Comparison of ENCODE assay signal across 17 cellular contexts in genomic region chr6:96649926-96650325, GRCh38.
DNase-seq lines count a peak whose midpoint lies in the region; ATAC-seq and TF ChIP-seq lines count a peak whose summit lies in the region.
"Had no signal": no experiment of that assay in that cellular context is flagged by ENCODE, and none has a peak within 500 bp of the region (broad histone marks: within the 10 kb centered on the region; RNA-seq: fewer than 3 reads in every experiment).

No MANE protein-coding gene starts in this region.

- no peaks in the 10 kb centered on the region for H3K79me1 ChIP-seq in mesenchymal stem cell (replicated peaks; ENCODE audit: low read length, poor library complexity, severe bottlenecking)

- H2AK5ac ChIP-seq in mesenchymal stem cell (ENCODE audit: low read length, severe bottlenecking), result no peak overlapping the region

- H2AFZ ChIP-seq in mesenchymal stem cell (ENCODE audit: low read depth, low read length), result no peak overlapping the region
- H2AFZ ChIP-seq: GM23248 had no signal

- no peak overlapping the region for H3K27ac ChIP-seq in WERI-Rb-1
- H3K27ac ChIP-seq in heart right ventricle, result no peak overlapping the region
- H3K27ac ChIP-seq in mesenchymal stem cell (ENCODE audit: low read length, poor library complexity, severe bottlenecking), result no peak overlapping the region
- H3K27ac ChIP-seq: brain microvascular endothelial cell, GM23248, left ventricle myocardium inferior, Peyer's patch had no signal

- H3K27me3 ChIP-seq in WERI-Rb-1 (ENCODE audit: insufficient read depth, low read depth, severe bottlenecking), result no peaks in the 10 kb centered on the region
- H3K27me3 ChIP-seq in heart right ventricle, result peaks cover 0 to 8% (median 0%) of the 10 kb centered on the region in 7 donors
- no peaks in the 10 kb centered on the region for H3K27me3 ChIP-seq in mesenchymal stem cell (ENCODE audit: control insufficient read depth in 1 of 2, insufficient read depth in 1 of 2, low read length in 2 of 2)
- H3K27me3 ChIP-seq: brain microvascular endothelial cell, Peyer's patch had no signal

- no peak overlapping the region for H2BK12ac ChIP-seq in mesenchymal stem cell (ENCODE audit: low read length in 2 of 2)

- no peak overlapping the region for H4K91ac ChIP-seq in mesenchymal stem cell (ENCODE audit: low read length)

- no peak overlapping the region for H3K9ac ChIP-seq in mesenchymal stem cell (ENCODE audit: low read length)
- H3K9ac ChIP-seq: GM23248 had no signal

- no peak for DNase-seq in GDM1 (lab: John Stamatoyannopoulos, UW)
- no peak for DNase-seq in WERI-Rb-1
- no peak for DNase-seq in heart right ventricle
- DNase-seq in mesenchymal stem cell, result no peak
- DNase-seq: activated naive CD4-positive, alpha-beta T cell treated with anti-CD3 and anti-CD28 coated beads, Interleukin-2, amount 50 U/mL, for 16 hours; brain microvascular endothelial cell; GM23248; left ventricle myocardium inferior; naive B cell; NCI-H510A; Peyer's patch; stimulated activated CD8-positive, alpha-beta memory T cell treated with anti-CD3 and anti-CD28 coated beads, Interleukin-4, amount 100 ng/mL, for 48 hours had no signal

- H3K4ac ChIP-seq in mesenchymal stem cell (ENCODE audit: low read depth in 1 of 2, low read length in 2 of 2), result no peak overlapping the region

- H3K36me3 ChIP-seq in WERI-Rb-1 (no peaks in the 10 kb centered on the region), heart right ventricle (no peaks in the 10 kb centered on the region), mesenchymal stem cell (ENCODE audit: control insufficient read depth in 1 of 2, insufficient read depth in 2 of 2, low read depth in 1 of 2, low read length in 2 of 2) (no peaks in the 10 kb centered on the region)
- H3K36me3 ChIP-seq: brain microvascular endothelial cell, left ventricle myocardium inferior, Peyer's patch had no signal

- WGBS in heart right ventricle, 2 donors, result 68 to 81% methylated on average over 3 of the region's 3 CpGs
- WGBS in mesenchymal stem cell, result no CpG with 5 or more reads among the region's 3 CpGs

- H3K4me2 ChIP-seq in mesenchymal stem cell (ENCODE audit: low read length, poor library complexity, severe bottlenecking), result no peak overlapping the region

- H2BK120ac ChIP-seq in mesenchymal stem cell (ENCODE audit: low read depth, low read length), result no peak overlapping the region

- TF ChIP-seq CTCF in WERI-Rb-1 (IDR thresholded peaks at IDR 0.05; ENCODE audit: low read depth, low read length) (no peak), heart right ventricle (IDR thresholded peaks at IDR 0.05) (no peak)

- peaks cover 0 to 4% (median 0%) of the 10 kb centered on the region in 9 donors for H3K4me1 ChIP-seq in heart right ventricle
- H3K4me1 ChIP-seq in mesenchymal stem cell (ENCODE audit: control insufficient read depth, insufficient read depth, low read depth, low read length), result no peaks in the 10 kb centered on the region
- H3K4me1 ChIP-seq: left ventricle myocardium inferior, Peyer's patch had no signal

- H3K9me3 ChIP-seq in WERI-Rb-1 (ENCODE audit: severe bottlenecking) (no peaks in the 10 kb centered on the region), heart right ventricle (no peaks in the 10 kb centered on the region), mesenchymal stem cell (ENCODE audit: control insufficient read depth, low read length) (no peaks in the 10 kb centered on the region)
- H3K9me3 ChIP-seq: left ventricle myocardium inferior, Peyer's patch had no signal

- no peak overlapping the region for H2BK5ac ChIP-seq in mesenchymal stem cell (ENCODE audit: low read depth, low read length, poor library complexity, severe bottlenecking)

- no peak overlapping the region for H3K14ac ChIP-seq in mesenchymal stem cell (ENCODE audit: low read length in 2 of 2)

- H3K18ac ChIP-seq in mesenchymal stem cell (ENCODE audit: low read depth in 1 of 2, low read length in 2 of 2), result no peak overlapping the region

- no peak overlapping the region for H3K23ac ChIP-seq in mesenchymal stem cell (ENCODE audit: low read length in 2 of 2)

- intact Hi-C loops in heart right ventricle (cut with DNase I), result no loop called here

- H3K4me3 ChIP-seq in WERI-Rb-1 (ENCODE audit: low read depth, low read length), result no peak overlapping the region
- no peak overlapping the region for H3K4me3 ChIP-seq in heart right ventricle
- no peak overlapping the region for H3K4me3 ChIP-seq in mesenchymal stem cell (ENCODE audit: insufficient read depth in 1 of 2, low read depth in 1 of 2, low read length in 2 of 2)
- H3K4me3 ChIP-seq: GM23248, left ventricle myocardium inferior, Peyer's patch had no signal

- H2BK15ac ChIP-seq in mesenchymal stem cell (ENCODE audit: low read depth, poor library complexity, severe bottlenecking), result no peak overlapping the region

- ATAC-seq in GM18499 (IDR thresholded peaks at IDR 0.05; ENCODE audit: insufficient read depth, unreplicated experiment) (peak; percentile 76), GM19455 (IDR thresholded peaks at IDR 0.05; ENCODE audit: unreplicated experiment) (peak; percentile 58), HG02763 (IDR thresholded peaks at IDR 0.05; ENCODE audit: unreplicated experiment) (peak; percentile 59), HG03442 (IDR thresholded peaks at IDR 0.05; ENCODE audit: unreplicated experiment) (peak; percentile 88), heart right ventricle (no peak)
- ATAC-seq: WTC11 had no signal

- H4K8ac ChIP-seq in mesenchymal stem cell (ENCODE audit: low read length), result no peak overlapping the region

Comparison
In these comparisons a context has a peak if more than half of its experiments do, and no peak if none do; other contexts are left out.
1. ATAC-seq: peak in GM18499 (single experiment), GM19455 (single experiment), HG02763 (single experiment) and HG03442 (single experiment); none in heart right ventricle (0 of 8).